Comparison of ENCODE assay signal across 1 cellular context in genomic region chr2:149065236-149065635, GRCh38.
TF ChIP-seq lines count a peak whose summit lies in the region.

No MANE protein-coding gene starts in this region.

TF ChIP-seq in GM12878, 131 proteins besides CTCF, POLR2A, EP300 and RAD21:
- TF ChIP-seq PKNOX1 (IDR thresholded peaks at IDR 0.05) (peak; percentile 32; the same call in 1 of the 2 replicates), CREM (IDR thresholded peaks at IDR 0.05; ENCODE audit: low read depth) (no peak)
